In genomic region chr11:43555811-43556210, GRCh38 we compare ENCODE assay signal across 12 cellular contexts.
DNase-seq lines count a peak whose midpoint lies in the region; ATAC-seq and TF ChIP-seq lines count a peak whose summit lies in the region.
"Had no signal": no experiment of that assay in that cellular context is flagged by ENCODE, and none has a peak within 500 bp of the region (broad histone marks: within the 10 kb centered on the region; RNA-seq: fewer than 3 reads in every experiment).

No MANE protein-coding gene starts in this region.

- TF ChIP-seq POLR2A in gastroesophageal sphincter (IDR thresholded peaks at IDR 0.05): no peak

- no peak overlapping the region for H2BK5ac ChIP-seq in neuronal stem cell (ENCODE audit: low read length)

- H3K27ac ChIP-seq in gastroesophageal sphincter (peak overlapping the region in 2 of 4 donors; percentile 38 to 48), neuronal stem cell (replicated peaks; ENCODE audit: low read length) (no peak overlapping the region)
- H3K27ac ChIP-seq: HL-60 had no signal

- no peak overlapping the region for H4K91ac ChIP-seq in neuronal stem cell (ENCODE audit: low read depth, low read length, poor library complexity)

- no peak overlapping the region for H2BK15ac ChIP-seq in neuronal stem cell (ENCODE audit: low read length)

- 2 to 17% methylated on average over 3 to 5 of the region's 5 CpGs for WGBS in gastroesophageal sphincter (ENCODE audit: low coverage in 1 of 2), 2 donors
- WGBS in neuronal stem cell (ENCODE audit: extremely low coverage in 2 of 2, insufficient read length in 2 of 2, insufficient replicate concordance in 1 of 2), 2 donors: no CpG with 5 or more reads among the region's 5 CpGs

- ATAC-seq in gastroesophageal sphincter (peak; percentile 73), HG02759 (IDR thresholded peaks at IDR 0.05; ENCODE audit: unreplicated experiment) (no peak), HG03457 (IDR thresholded peaks at IDR 0.05; ENCODE audit: unreplicated experiment) (no peak), GM21447 (IDR thresholded peaks at IDR 0.05; ENCODE audit: unreplicated experiment) (no peak)

- H3K4me3 ChIP-seq in gastroesophageal sphincter: no peak overlapping the region
- H3K4me3 ChIP-seq in neuronal stem cell (ENCODE audit: low read length in 2 of 2): no peak overlapping the region
- H3K4me3 ChIP-seq: HAP-1 had no signal

- H4K8ac ChIP-seq in neuronal stem cell (ENCODE audit: low read depth, low read length): no peak overlapping the region

- H2AK5ac ChIP-seq in neuronal stem cell (ENCODE audit: low read depth, low read length): no peak overlapping the region

- H3K27me3 Mint-ChIP-seq in Calu3 (ENCODE audit: unreplicated experiment): peaks cover 86% of the 10 kb centered on the region

- H3K27ac Mint-ChIP-seq in Calu3 (ENCODE audit: unreplicated experiment): no peak overlapping the region

- H3K36me3 Mint-ChIP-seq in Calu3 (ENCODE audit: insufficient read depth, unreplicated experiment): peaks cover 4% of the 10 kb centered on the region

- H3K9ac ChIP-seq in neuronal stem cell (ENCODE audit: low read depth, low read length, poor library complexity): no peak overlapping the region

- no peak overlapping the region for H3K14ac ChIP-seq in neuronal stem cell (ENCODE audit: low read length)

- H3K4me3 Mint-ChIP-seq in Calu3 (ENCODE audit: low read depth, unreplicated experiment): no peak overlapping the region

- DNase-seq in G401 (ENCODE audit: low spot score) (peak; percentile 71), neuronal stem cell (ENCODE audit: low spot score) (no peak), Calu3 (no peak)
- DNase-seq: activated T-cell treated with anti-CD3 and anti-CD28 coated beads, Interleukin-2, amount 50 U/mL, for 48 hours; NCI-H2171 treated with DMSO at 0.1 percent for 48 hours had no signal

- H3K18ac ChIP-seq in neuronal stem cell (ENCODE audit: low read length): no peak overlapping the region

- no peak overlapping the region for H2BK12ac ChIP-seq in neuronal stem cell (ENCODE audit: low read length)

- H3K27me3 ChIP-seq in gastroesophageal sphincter (peaks cover 84% of the 10 kb centered on the region), neuronal stem cell (ENCODE audit: control insufficient read depth in 3 of 3, insufficient read depth in 3 of 3, low read depth in 1 of 3, low read length in 3 of 3) (peaks cover 0 to 8% (median 0%) of the 10 kb centered on the region in 3 experiments)

- H3K9me3 ChIP-seq in gastroesophageal sphincter (no peaks in the 10 kb centered on the region), neuronal stem cell (replicated peaks in 1 of 2; ENCODE audit: control insufficient read depth in 2 of 2, insufficient read depth in 1 of 2, low read depth in 1 of 2, low read length in 2 of 2) (no peaks in the 10 kb centered on the region)
- H3K9me3 ChIP-seq: HAP-1 had no signal

- in situ Hi-C loops in G401 (cut with HindIII; ENCODE audit: low sequenced_read_pairs): no loop called here

- peaks cover 11% of the 10 kb centered on the region for H3K4me1 Mint-ChIP-seq in Calu3 (ENCODE audit: low read depth, unreplicated experiment)

- CTCF ChIA-PET in Calu3 (lab: Charles Lee): interaction anchor here (1.0 kb wide), 1 partner anchor 51 kb away, joined by 3 read pairs; no protein-coding TSS in a partner anchor

- H3K9me3 Mint-ChIP-seq in Calu3 (ENCODE audit: low read depth, unreplicated experiment): no peaks in the 10 kb centered on the region

- no peak overlapping the region for H3K23ac ChIP-seq in neuronal stem cell (ENCODE audit: low read depth, low read length, poor library complexity)

- H3K4me1 ChIP-seq in gastroesophageal sphincter (peaks cover 0 to 37% (median 7%) of the 10 kb centered on the region in 3 donors), neuronal stem cell (ENCODE audit: control insufficient read depth in 2 of 2, insufficient read depth in 1 of 2, low read depth in 1 of 2, low read length in 2 of 2) (peaks cover 26 to 50% of the 10 kb centered on the region in 2 donors)
- H3K4me1 ChIP-seq: HAP-1 had no signal

- no peak overlapping the region for H2BK120ac ChIP-seq in neuronal stem cell (ENCODE audit: low read depth, low read length)

- no peak overlapping the region for H3K4me2 ChIP-seq in neuronal stem cell (ENCODE audit: insufficient read depth, low read length, poor library complexity, severe bottlenecking)

- no TSS peak for BruUV-seq in Calu3 (replicated peaks; lab: Mats Ljungman, UMichigan)

- TF ChIP-seq CTCF in gastroesophageal sphincter (IDR thresholded peaks at IDR 0.05) (no peak), Calu3 (IDR thresholded peaks at IDR 0.05; ENCODE audit: unreplicated experiment) (no peak)

- intact Hi-C loops in Calu3 (cut with micrococcal nuclease; ENCODE audit: unreplicated experiment): no loop called here

- peak overlapping the region; percentile 18 for H2AFZ ChIP-seq in neuronal stem cell (ENCODE audit: low read length)

- H3K79me1 ChIP-seq in neuronal stem cell (ENCODE audit: low read depth, low read length): no peaks in the 10 kb centered on the region

- H3K36me3 ChIP-seq in gastroesophageal sphincter: no peaks in the 10 kb centered on the region
- no peaks in the 10 kb centered on the region for H3K36me3 ChIP-seq in neuronal stem cell (replicated peaks in 1 of 2; ENCODE audit: control insufficient read depth in 2 of 2, insufficient read depth in 2 of 2, low read length in 2 of 2)
- H3K36me3 ChIP-seq: HAP-1 had no signal

- TF ChIP-seq EP300 in gastroesophageal sphincter (IDR thresholded peaks at IDR 0.05): no peak

- H3K4ac ChIP-seq in neuronal stem cell (ENCODE audit: low read length): no peak overlapping the region

TF ChIP-seq in PFSK-1, 5 proteins besides CTCF, POLR2A, EP300 and RAD21:
- TF ChIP-seq SIN3A (IDR thresholded peaks at IDR 0.05; ENCODE audit: borderline replicate concordance, insufficient read depth, low read length): peak; percentile 91; the same call in 1 of the 2 replicates
- TF ChIP-seq REST (IDR thresholded peaks at IDR 0.05; ENCODE audit: insufficient read depth in 1 of 2, low read depth in 2 of 2, low read length in 2 of 2): no peak
- TF ChIP-seq TAF1 (IDR thresholded peaks at IDR 0.05; ENCODE audit: borderline replicate concordance, insufficient read depth, low read length): 0 out of 2 replicates have a peak, but pooled peaks have one; percentile 17
- TF ChIP-seq POLR2AphosphoS5 (IDR thresholded peaks at IDR 0.05; ENCODE audit: low read depth, low read length): no peak
- TF ChIP-seq FOXP2 (optimal IDR thresholded peaks at IDR 0.05; ENCODE audit: borderline replicate concordance, extremely low read depth, extremely low read length, insufficient read depth): peak; percentile 38
